Comparison of ENCODE assay signal across 24 cellular contexts in the genomic region with DNA sequence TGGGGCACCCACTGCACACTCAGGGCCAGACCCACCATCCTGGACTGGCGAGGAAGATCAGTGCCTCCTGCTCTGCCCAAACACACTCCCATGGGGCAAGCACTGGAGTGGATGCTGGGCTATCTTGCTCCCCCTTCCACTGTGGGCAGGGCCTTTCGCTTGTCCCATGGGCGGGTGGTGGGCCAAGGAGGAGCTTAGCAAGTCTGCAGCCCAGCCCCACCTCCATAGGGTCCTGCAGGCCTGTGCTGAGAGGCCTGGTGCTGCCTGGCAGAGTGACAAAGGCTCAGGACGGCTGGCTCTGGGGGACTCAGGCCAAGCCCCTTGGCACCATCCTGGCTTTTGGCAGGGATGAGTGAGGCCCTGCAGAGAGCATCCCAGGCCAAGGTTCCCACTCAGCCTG.
DNase-seq lines count a peak whose midpoint lies in the region; ATAC-seq and TF ChIP-seq lines count a peak whose summit lies in the region.
"Had no signal": no experiment of that assay in that cellular context is flagged by ENCODE, and none has a peak within 500 bp of the region (broad histone marks: within the 10 kb centered on the region; RNA-seq: fewer than 3 reads in every experiment).

No MANE protein-coding gene starts in this region.

- H3K9me3 ChIP-seq in iPS-18c (ENCODE audit: control insufficient read depth, insufficient read depth, low read length) (no peaks in the 10 kb centered on the region), upper lobe of right lung (no peaks in the 10 kb centered on the region)
- H3K9me3 ChIP-seq: esophagus muscularis mucosa, vagina had no signal

- H3K36me3 ChIP-seq in upper lobe of right lung: no peaks in the 10 kb centered on the region

- H3K27ac ChIP-seq in upper lobe of right lung: no peak overlapping the region
- H3K27ac ChIP-seq: esophagus muscularis mucosa, vagina had no signal

- TF ChIP-seq CTCF in upper lobe of right lung (IDR thresholded peaks at IDR 0.05): no peak

- H3K4me3 ChIP-seq in iPS-18c (ENCODE audit: insufficient read depth, low read depth, low read length) (peak overlapping the region; percentile 46; the same call in 1 of the 2 replicates), upper lobe of right lung (no peak overlapping the region)
- H3K4me3 ChIP-seq: esophagus muscularis mucosa, vagina had no signal

- H3K4me1 ChIP-seq in upper lobe of right lung: no peaks in the 10 kb centered on the region
- H3K4me1 ChIP-seq: esophagus muscularis mucosa, vagina had no signal

- DNase-seq in Right ventricle myocardium superior (peak; percentile 71), cardiac septum (ENCODE audit: low spot score) (no peak), cerebellum (ENCODE audit: low spot score) (peak; percentile 14), upper lobe of right lung (peak; percentile 50), NCI-H345 treated with DMSO at 0.1 percent for 48 hours (lab: John Stamatoyannopoulos, UW; ENCODE audit: unreplicated experiment) (no peak), NCI-H2081 (lab: John Stamatoyannopoulos, UW) (no peak), HPDE6-E6E7 (ENCODE audit: extremely low spot score) (no peak)
- DNase-seq: activated CD4-positive, alpha-beta T cell treated with anti-CD3 and anti-CD28 coated beads, Interleukin-2, amount 50 U/mL, for 4 hours; activated naive CD4-positive, alpha-beta T cell; activated T-cell treated with anti-CD3 and anti-CD28 coated beads, Interleukin-2, amount 50 U/mL, for 72 hours; dermis blood vessel endothelial cell; DMS79 treated with DMSO at 0.1 percent for 48 hours; foreskin fibroblast; HCEC 1CT; NCI-H146; OCI-M1; stimulated activated naive CD8-positive, alpha-beta T cell treated with anti-CD3 and anti-CD28 coated beads, Interleukin-15, amount 100 ng/mL, for 72 hours; T-helper 17 cell had no signal

- intact Hi-C loops in Right ventricle myocardium superior (cut with DNase I): no loop called here
- intact Hi-C loops in cardiac septum (cut with DNase I): no loop called here
- intact Hi-C loops in upper lobe of right lung (cut with DNase I): no loop called here

- ATAC-seq in Right ventricle myocardium superior (ENCODE audit: poor library complexity) (peak; percentile 88), upper lobe of right lung (no peak)
- ATAC-seq: activated CD4-positive, CD25-positive, alpha-beta regulatory T cell treated with anti-CD3 and anti-CD28 coated beads, Interleukin-2, amount 50 U/mL, for 24 hours; activated T-cell treated with anti-CD3 and anti-CD28 coated beads, Interleukin-2, amount 50 U/mL, for 72 hours; HepG2; left lobe of liver; stimulated activated naive CD8-positive, alpha-beta T cell treated with anti-CD3 and anti-CD28 coated beads, Interleukin-15, amount 100 ng/mL, for 72 hours; T-helper 17 cell had no signal

- no peaks in the 10 kb centered on the region for H3K27me3 ChIP-seq in upper lobe of right lung
- H3K27me3 ChIP-seq: esophagus muscularis mucosa, vagina had no signal

Comparison
In these comparisons a context has a peak if more than half of its experiments do, and no peak if none do; other contexts are left out.
1. DNase-seq: peak in Right ventricle myocardium superior (single experiment), cerebellum (single experiment) and upper lobe of right lung (single experiment); none in cardiac septum (single experiment), NCI-H345 treated with DMSO at 0.1 percent for 48 hours (single experiment), NCI-H2081 (0 of 2) and HPDE6-E6E7 (single experiment).